14 cellular contexts compared by ENCODE assay signal in the genomic region with DNA sequence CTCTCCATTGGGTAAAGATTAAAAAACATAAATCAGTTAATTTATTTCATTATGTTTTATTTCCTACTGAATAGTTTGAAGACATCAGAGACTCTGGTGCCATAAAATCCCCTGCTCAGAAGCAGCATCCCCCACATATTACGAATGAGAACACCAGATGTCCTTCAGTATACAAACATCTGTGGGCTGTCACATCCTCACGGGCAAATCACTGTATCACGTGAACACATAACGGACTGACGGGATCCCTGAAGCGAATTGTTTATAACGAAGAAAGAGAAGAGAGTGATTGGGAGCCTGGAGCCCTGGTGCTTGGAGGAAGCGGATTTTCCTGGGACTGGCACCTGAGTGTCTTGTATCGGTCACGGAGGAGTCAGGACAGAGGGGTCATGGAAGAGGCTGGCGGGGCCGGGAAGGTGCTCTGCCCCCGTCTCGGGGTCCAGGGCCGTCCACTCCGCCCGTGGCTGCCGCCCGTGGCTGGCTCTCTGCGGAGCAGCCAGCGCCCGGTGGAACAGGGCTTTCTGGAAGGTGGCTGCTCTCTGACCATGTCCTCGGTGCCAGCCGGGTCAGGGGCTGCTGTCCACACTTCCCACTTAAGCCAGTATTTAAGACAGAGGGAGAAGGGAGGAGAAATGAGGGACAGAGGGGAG.
"Had no signal": no experiment of that assay in that cellular context is flagged by ENCODE, and none has a peak within 500 bp of the region (broad histone marks: within the 10 kb centered on the region; RNA-seq: fewer than 3 reads in every experiment).

No MANE protein-coding gene starts in this region.

- H3K27ac Mint-ChIP-seq: activated naive CD8-positive, alpha-beta T cell treated with anti-CD3 and anti-CD28 coated beads for 36 hours; activated T-cell treated with anti-CD3 and anti-CD28 coated beads, Interleukin-2, amount 50 U/mL, for 24 hours; dendritic cell treated with granulocyte-macrophage colony-stimulating factor and Interleukin-4, amounts not matched to agents 40 ng/mL and 50 ng/mL, for 4 days; effector memory CD8-positive, alpha-beta T cell had no signal

- H2AFZ ChIP-seq: parathyroid adenoma had no signal

- H3K36me3 Mint-ChIP-seq: activated naive CD8-positive, alpha-beta T cell treated with anti-CD3 and anti-CD28 coated beads for 36 hours had no signal

- H3K27ac ChIP-seq: epithelial cell of prostate, parathyroid adenoma, thyroid gland, vagina had no signal

- DNase-seq: activated gamma-delta T cell; activated naive CD8-positive, alpha-beta T cell treated with anti-CD3 and anti-CD28 coated beads for 36 hours; activated T-cell treated with anti-CD3 and anti-CD28 coated beads, Interleukin-2, amount 50 U/mL, for 24 hours; cerebellar nuclear complex; effector memory CD8-positive, alpha-beta T cell; hypothalamus; left cardiac atrium; mesenchymal stem cell; stimulated activated CD4-positive, alpha-beta T cell treated with anti-CD3 and anti-CD28 coated beads, Interleukin-4, amount 100 ng/mL, for 4 hours; thyroid gland had no signal

- ATAC-seq: effector memory CD8-positive, alpha-beta T cell; left cardiac atrium had no signal

- H3K4me3 ChIP-seq: thyroid gland, vagina had no signal

- H3K4me3 Mint-ChIP-seq: activated naive CD8-positive, alpha-beta T cell treated with anti-CD3 and anti-CD28 coated beads for 36 hours; activated T-cell treated with anti-CD3 and anti-CD28 coated beads, Interleukin-2, amount 50 U/mL, for 24 hours; dendritic cell treated with granulocyte-macrophage colony-stimulating factor and Interleukin-4, amounts not matched to agents 40 ng/mL and 50 ng/mL, for 4 days; effector memory CD8-positive, alpha-beta T cell had no signal

- H3K36me3 ChIP-seq: thyroid gland, vagina had no signal

- H3K4me1 Mint-ChIP-seq: activated naive CD8-positive, alpha-beta T cell treated with anti-CD3 and anti-CD28 coated beads for 36 hours had no signal

- H3K27me3 ChIP-seq: thyroid gland, vagina had no signal

- H3K79me2 ChIP-seq: parathyroid adenoma had no signal

- H3K9me3 ChIP-seq: thyroid gland, vagina had no signal

- H3K4me1 ChIP-seq: parathyroid adenoma, thyroid gland had no signal
